Comparison of ENCODE assay signal across 8 cellular contexts in genomic region chr5:126965061-126965475, GRCh38.
A peak's percentile ranks its signal among the peaks of the same experiment; 100 is the strongest.
DNase-seq lines count a peak whose midpoint lies in the region; ATAC-seq, FAIRE-seq and TF ChIP-seq lines count a peak whose summit lies in the region.

No MANE protein-coding gene starts in this region.

- no peaks in the 10 kb centered on the region for H3K79me2 ChIP-seq in OCI-LY3 (ENCODE audit: low read length)
- H3K79me2 ChIP-seq in keratinocyte (ENCODE audit: control insufficient read depth, insufficient read depth, low read length), result no peaks in the 10 kb centered on the region

- intact Hi-C loops in kidney (cut with DNase I), result no loop called here

- no peaks in the 10 kb centered on the region for H3K36me3 ChIP-seq in OCI-LY3 (replicated peaks; ENCODE audit: low read depth, low read length)
- no peaks in the 10 kb centered on the region for H3K36me3 ChIP-seq in keratinocyte (ENCODE audit: control insufficient read depth in 2 of 2, extremely low read depth in 1 of 2, insufficient read depth in 2 of 2, low read length in 2 of 2)
- no peaks in the 10 kb centered on the region for H3K36me3 ChIP-seq in kidney (ENCODE audit: control insufficient read depth in 1 of 2, insufficient read depth in 2 of 2, low read length in 2 of 2)

- no peak overlapping the region for H3K27ac ChIP-seq in OCI-LY3 (ENCODE audit: low read length)
- H3K27ac ChIP-seq in keratinocyte (ENCODE audit: control insufficient read depth, insufficient read depth, low read length), result no peak overlapping the region
- no peak overlapping the region for H3K27ac ChIP-seq in kidney (ENCODE audit: low read depth in 2 of 2, low read length in 2 of 2)

- no peak for TF ChIP-seq CTCF in OCI-LY3 (IDR thresholded peaks at IDR 0.05; ENCODE audit: low read depth, low read length)
- TF ChIP-seq CTCF in keratinocyte (optimal IDR thresholded peaks at IDR 0.05 in 1 of 3, IDR thresholded peaks at IDR 0.05 in 1 of 3, conservative IDR thresholded peaks at IDR 0.05 in 1 of 3; ENCODE audit: extremely low read depth in 1 of 3, insufficient read depth in 2 of 3, low read length in 3 of 3), result no peak
- TF ChIP-seq CTCF in kidney (IDR thresholded peaks at IDR 0.05; ENCODE audit: borderline replicate concordance, extremely low read depth, insufficient read depth), result no peak

- H4K20me1 ChIP-seq in OCI-LY3 (ENCODE audit: insufficient read depth, low read length) (no peaks in the 10 kb centered on the region), keratinocyte (ENCODE audit: control insufficient read depth, extremely low read depth, insufficient read depth, low read length) (no peaks in the 10 kb centered on the region)

- H3K4me2 ChIP-seq in OCI-LY3 (ENCODE audit: low read length), result peak overlapping the region; percentile 4
- H3K4me2 ChIP-seq in keratinocyte (ENCODE audit: control insufficient read depth, extremely low read depth, insufficient read depth, low read depth, low read length), result no peak overlapping the region

- peak; percentile 14 for DNase-seq in GDM1 (lab: John Stamatoyannopoulos, UW)
- peak; percentile 1 for DNase-seq in keratinocyte (ENCODE audit: low read depth, low spot score)
- DNase-seq in kidney, result no peak
- DNase-seq in GM19240 (ENCODE audit: insufficient read length, low spot score), result no peak
- DNase-seq in activated CD8-positive, alpha-beta memory T cell treated with anti-CD3 and anti-CD28 coated beads for 24 hours, result no peak
- no peak for DNase-seq in activated CD4-positive, CD25-positive, alpha-beta regulatory T cell (lab: John Stamatoyannopoulos, UW)

- no peaks in the 10 kb centered on the region for H3K9me3 ChIP-seq in OCI-LY3 (ENCODE audit: insufficient read depth, low read length)
- no peaks in the 10 kb centered on the region for H3K9me3 ChIP-seq in keratinocyte (ENCODE audit: control insufficient read depth, low read depth, low read length)
- no peaks in the 10 kb centered on the region for H3K9me3 ChIP-seq in kidney (ENCODE audit: control insufficient read depth in 1 of 2, low read length in 2 of 2)

- dilution Hi-C loops in keratinocyte (cut with MboI; ENCODE audit: extremely low pct_ligation_motif_present, low sequenced_read_pairs), result no loop called here

- no peaks in the 10 kb centered on the region for H3K9me1 ChIP-seq in keratinocyte (ENCODE audit: control insufficient read depth, extremely low read depth, insufficient read depth, low read length)

- H2AFZ ChIP-seq in OCI-LY3 (ENCODE audit: low read depth, low read length) (no peak overlapping the region), keratinocyte (ENCODE audit: control insufficient read depth, low read length) (no peak overlapping the region)

- H3K4me3 ChIP-seq in OCI-LY3 (ENCODE audit: low read length) (no peak overlapping the region), keratinocyte (ENCODE audit: control insufficient read depth in 2 of 3, extremely low read depth in 1 of 3, insufficient read depth in 2 of 3, low read depth in 1 of 3, low read length in 3 of 3) (no peak overlapping the region), kidney (ENCODE audit: low read length in 2 of 2) (no peak overlapping the region)

- H3K9ac ChIP-seq in OCI-LY3 (ENCODE audit: low read length) (no peak overlapping the region), keratinocyte (ENCODE audit: control insufficient read depth, extremely low read depth, insufficient read depth, low read length) (no peak overlapping the region), kidney (ENCODE audit: low read length in 2 of 2) (no peak overlapping the region)

- peak; percentile 51 for ATAC-seq in HG02571 (IDR thresholded peaks at IDR 0.05; ENCODE audit: unreplicated experiment)

- FAIRE-seq in keratinocyte (lab: Jason Lieb, UNC), result no peak
- no peak for FAIRE-seq in kidney (lab: Jason Lieb, UNC)

- H3K27me3 ChIP-seq in OCI-LY3 (ENCODE audit: low read depth, low read length) (no peaks in the 10 kb centered on the region), keratinocyte (ENCODE audit: control insufficient read depth, extremely low read depth, insufficient read depth, low read length) (no peaks in the 10 kb centered on the region)

- H3K4me1 ChIP-seq in OCI-LY3 (ENCODE audit: low read length) (peaks cover 19% of the 10 kb centered on the region), keratinocyte (ENCODE audit: control insufficient read depth, extremely low read depth, insufficient read depth, low read length) (peaks cover 3% of the 10 kb centered on the region), kidney (ENCODE audit: control insufficient read depth in 1 of 2, insufficient read depth in 1 of 2, low read depth in 1 of 2, low read length in 2 of 2) (no peaks in the 10 kb centered on the region)

Comparison
In these comparisons a context has a peak if more than half of its experiments do, and no peak if none do; other contexts are left out.
1. DNase-seq: peak in GDM1 (single experiment) and keratinocyte (single experiment); none in kidney (single experiment), GM19240 (single experiment), activated CD8-positive, alpha-beta memory T cell treated with anti-CD3 and anti-CD28 coated beads for 24 hours (single experiment) and activated CD4-positive, CD25-positive, alpha-beta regulatory T cell (0 of 4).